1 cellular context compared by ENCODE assay signal in the genomic region with DNA sequence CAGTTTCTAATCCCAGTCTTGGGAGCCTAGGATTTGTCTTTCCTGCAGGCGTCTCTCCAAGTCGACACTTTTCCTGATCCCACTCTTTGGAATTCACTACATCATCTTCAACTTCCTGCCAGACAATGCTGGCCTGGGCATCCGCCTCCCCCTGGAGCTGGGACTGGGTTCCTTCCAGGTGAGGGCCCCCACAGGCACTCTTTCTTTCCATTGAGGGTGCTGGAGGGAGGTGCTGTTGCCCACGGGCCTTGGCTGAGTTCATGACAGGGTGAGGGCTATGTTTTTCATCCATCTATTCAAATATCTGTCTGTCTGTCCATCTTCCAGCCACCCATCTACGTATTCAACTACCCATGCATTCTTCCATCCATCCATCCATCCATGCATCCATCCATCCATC.
TF ChIP-seq lines count a peak whose summit lies in the region.

No MANE protein-coding gene starts in this region.

TF ChIP-seq in SK-N-SH treated with all-trans-retinoic acid at 6 μM for 48 hours, 23 proteins besides CTCF, POLR2A, EP300 and RAD21 (continued from another document):
- TF ChIP-seq, protein P1, sequence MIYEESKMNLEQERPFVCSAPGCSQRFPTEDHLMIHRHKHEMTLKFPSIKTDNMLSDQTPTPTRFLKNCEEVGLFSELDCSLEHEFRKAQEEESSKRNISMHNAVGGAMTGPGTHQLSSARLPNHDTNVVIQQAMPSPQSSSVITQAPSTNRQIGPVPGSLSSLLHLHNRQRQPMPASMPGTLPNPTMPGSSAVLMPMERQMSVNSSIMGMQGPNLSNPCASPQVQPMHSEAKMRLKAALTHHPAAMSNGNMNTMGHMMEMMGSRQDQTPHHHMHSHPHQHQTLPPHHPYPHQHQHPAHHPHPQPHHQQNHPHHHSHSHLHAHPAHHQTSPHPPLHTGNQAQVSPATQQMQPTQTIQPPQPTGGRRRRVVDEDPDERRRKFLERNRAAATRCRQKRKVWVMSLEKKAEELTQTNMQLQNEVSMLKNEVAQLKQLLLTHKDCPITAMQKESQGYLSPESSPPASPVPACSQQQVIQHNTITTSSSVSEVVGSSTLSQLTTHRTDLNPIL (CRISPR knock-in tag; IDR thresholded peaks at IDR 0.05; ENCODE audit: low read depth), result no peak
- TF ChIP-seq, protein P2, sequence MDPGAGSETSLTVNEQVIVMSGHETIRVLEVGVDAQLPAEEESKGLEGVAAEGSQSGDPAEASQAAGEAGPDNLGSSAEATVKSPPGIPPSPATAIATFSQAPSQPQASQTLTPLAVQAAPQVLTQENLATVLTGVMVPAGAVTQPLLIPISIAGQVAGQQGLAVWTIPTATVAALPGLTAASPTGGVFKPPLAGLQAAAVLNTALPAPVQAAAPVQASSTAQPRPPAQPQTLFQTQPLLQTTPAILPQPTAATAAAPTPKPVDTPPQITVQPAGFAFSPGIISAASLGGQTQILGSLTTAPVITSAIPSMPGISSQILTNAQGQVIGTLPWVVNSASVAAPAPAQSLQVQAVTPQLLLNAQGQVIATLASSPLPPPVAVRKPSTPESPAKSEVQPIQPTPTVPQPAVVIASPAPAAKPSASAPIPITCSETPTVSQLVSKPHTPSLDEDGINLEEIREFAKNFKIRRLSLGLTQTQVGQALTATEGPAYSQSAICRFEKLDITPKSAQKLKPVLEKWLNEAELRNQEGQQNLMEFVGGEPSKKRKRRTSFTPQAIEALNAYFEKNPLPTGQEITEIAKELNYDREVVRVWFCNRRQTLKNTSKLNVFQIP (CRISPR knock-in tag; IDR thresholded peaks at IDR 0.05; ENCODE audit: borderline replicate concordance, low read depth), result no peak
- TF ChIP-seq ZNF70 (CRISPR knock-in tag; IDR thresholded peaks at IDR 0.05) (no peak), RARB (CRISPR knock-in tag; IDR thresholded peaks at IDR 0.05) (no peak), ARNTL (CRISPR knock-in tag; IDR thresholded peaks at IDR 0.05; ENCODE audit: borderline replicate concordance, low read depth) (no peak), PPARA (CRISPR knock-in tag; IDR thresholded peaks at IDR 0.05; ENCODE audit: borderline replicate concordance) (no peak), OSR1 (CRISPR knock-in tag; IDR thresholded peaks at IDR 0.05) (no peak), CSDC2 (CRISPR knock-in tag; IDR thresholded peaks at IDR 0.05) (no peak)
TF ChIP-seq in SK-N-SH treated with all-trans-retinoic acid at 6 μM for 48 hours: peak in this region for 0.
